ENCODE assay signal across 14 cellular contexts in genomic region chr2:96734899-96735585, GRCh38. TPM values are rescaled to one million over a fixed set of nuclear protein-coding genes. Genes with fewer than 3 reads are reported as not detected.
A peak's percentile ranks its signal among the peaks of the same experiment; 100 is the strongest.
DNase-seq lines count a peak whose midpoint lies in the region; ATAC-seq and TF ChIP-seq lines count a peak whose summit lies in the region.
"Had no signal": no experiment of that assay in that cellular context is flagged by ENCODE, and none has a peak within 500 bp of the region (broad histone marks: within the 10 kb centered on the region; RNA-seq: fewer than 3 reads in every experiment).

No MANE protein-coding gene starts in this region.

- H3K9me3 ChIP-seq in left ventricle myocardium inferior (replicated peaks) (no peaks in the 10 kb centered on the region), lower lobe of right lung (no peaks in the 10 kb centered on the region)

- H3K27me3 Mint-ChIP-seq in brain: peaks cover 7% of the 10 kb centered on the region
- no peaks in the 10 kb centered on the region for H3K27me3 Mint-ChIP-seq in activated naive CD8-positive, alpha-beta T cell treated with anti-CD3 and anti-CD28 coated beads for 36 hours
- H3K27me3 Mint-ChIP-seq: activated naive CD4-positive, alpha-beta T cell treated with anti-CD3 and anti-CD28 coated beads, Interleukin-2, amount 50 U/mL, for 24 hours had no signal

- intact Hi-C loops in left ventricle myocardium inferior (cut with micrococcal nuclease) (no loop called here), cardiac septum (cut with DNase I) (loop anchor here (5.0 kb wide), 1 partner anchor 113 kb away; no protein-coding TSS in a partner anchor), lower lobe of right lung (cut with DNase I) (no loop called here)

- no peak for ATAC-seq in lower lobe of right lung

- H3K4me3 Mint-ChIP-seq in brain: peak overlapping the region in 4 of 5 experiments; percentile 21 to 81 (median 62)
- no peak overlapping the region for H3K4me3 Mint-ChIP-seq in activated naive CD8-positive, alpha-beta T cell treated with anti-CD3 and anti-CD28 coated beads for 36 hours
- H3K4me3 Mint-ChIP-seq: activated naive CD4-positive, alpha-beta T cell treated with anti-CD3 and anti-CD28 coated beads, Interleukin-2, amount 50 U/mL, for 24 hours; HFFc6 had no signal

- H3K27ac ChIP-seq in left ventricle myocardium inferior (replicated peaks): peak overlapping the region; percentile 3
- H3K27ac ChIP-seq in lower lobe of right lung: peak overlapping the region; percentile 20
- H3K27ac ChIP-seq: parathyroid adenoma had no signal

- peaks cover 66% of the 10 kb centered on the region for H3K4me1 Mint-ChIP-seq in brain
- peaks cover 14% of the 10 kb centered on the region for H3K4me1 Mint-ChIP-seq in activated naive CD8-positive, alpha-beta T cell treated with anti-CD3 and anti-CD28 coated beads for 36 hours

- peaks cover 53% of the 10 kb centered on the region for H3K36me3 Mint-ChIP-seq in brain
- H3K36me3 Mint-ChIP-seq in activated naive CD8-positive, alpha-beta T cell treated with anti-CD3 and anti-CD28 coated beads for 36 hours: peaks cover 12% of the 10 kb centered on the region

- H3K4me1 ChIP-seq in left ventricle myocardium inferior (peaks cover 65% of the 10 kb centered on the region), lower lobe of right lung (peaks cover 44% of the 10 kb centered on the region)
- H3K4me1 ChIP-seq: parathyroid adenoma had no signal

- TF ChIP-seq CTCF in left ventricle myocardium inferior (IDR thresholded peaks at IDR 0.05; ENCODE audit: borderline replicate concordance) (no peak), brain (conservative IDR thresholded peaks at IDR 0.05) (no peak), lower lobe of right lung (IDR thresholded peaks at IDR 0.05) (no peak)

- H3K27ac Mint-ChIP-seq in brain: peak overlapping the region in 4 of 5 experiments; percentile 70 to 87 (median 80)
- H3K27ac Mint-ChIP-seq in activated naive CD8-positive, alpha-beta T cell treated with anti-CD3 and anti-CD28 coated beads for 36 hours: no peak overlapping the region
- H3K27ac Mint-ChIP-seq: activated naive CD4-positive, alpha-beta T cell treated with anti-CD3 and anti-CD28 coated beads, Interleukin-2, amount 50 U/mL, for 24 hours; HFFc6 had no signal

- no peak for DNase-seq in left ventricle myocardium inferior
- no peak for DNase-seq in cardiac septum (ENCODE audit: low spot score)
- no peak for DNase-seq in lower lobe of right lung
- DNase-seq in activated naive CD8-positive, alpha-beta T cell treated with anti-CD3 and anti-CD28 coated beads for 36 hours: no peak
- no peak for DNase-seq in activated naive CD4-positive, alpha-beta T cell (lab: John Stamatoyannopoulos, UW)
- no peak for DNase-seq in RKO (ENCODE audit: low spot score)
- no peak for DNase-seq in SW480 (ENCODE audit: low spot score)
- DNase-seq: glutamatergic neuron, HFFc6, NCI-H2227 treated with DMSO at 0.1 percent for 48 hours, SW 1271 had no signal

- H3K36me3 ChIP-seq in left ventricle myocardium inferior (peaks cover 57% of the 10 kb centered on the region), lower lobe of right lung (peaks cover 71% of the 10 kb centered on the region)

- H3K9me3 Mint-ChIP-seq in brain: no peaks in the 10 kb centered on the region
- H3K9me3 Mint-ChIP-seq in activated naive CD8-positive, alpha-beta T cell treated with anti-CD3 and anti-CD28 coated beads for 36 hours: no peaks in the 10 kb centered on the region
- H3K9me3 Mint-ChIP-seq: activated naive CD4-positive, alpha-beta T cell treated with anti-CD3 and anti-CD28 coated beads, Interleukin-2, amount 50 U/mL, for 24 hours; HFFc6 had no signal

- H3K4me3 ChIP-seq in left ventricle myocardium inferior: no peak overlapping the region
- H3K4me3 ChIP-seq in lower lobe of right lung: no peak overlapping the region

- H3K27me3 ChIP-seq in left ventricle myocardium inferior (ENCODE audit: low read depth): no peaks in the 10 kb centered on the region
- no peaks in the 10 kb centered on the region for H3K27me3 ChIP-seq in lower lobe of right lung (ENCODE audit: low read depth)

RNA-seq across cellular contexts. Expression of gene LMAN2L, which starts 4.8 kb away (rescaled TPM):
- total RNA-seq in left ventricle myocardium inferior (27.9 TPM), cardiac septum (17.0 TPM), lower lobe of right lung (20.9 TPM)
- polyA plus RNA-seq in brain (ENCODE audit: insufficient read depth, low read depth, low replicate concordance): 24.7 TPM
- total RNA-seq in activated naive CD8-positive, alpha-beta T cell treated with anti-CD3 and anti-CD28 coated beads for 36 hours: 1 to 10 TPM; 4.5 to 5.2 TPM

RNA-seq across cellular contexts. Expression of gene CNNM4, which starts 25.7 kb away (rescaled TPM):
- 28.9 TPM for total RNA-seq in left ventricle myocardium inferior
- total RNA-seq in cardiac septum: 36.8 TPM
- polyA plus RNA-seq in brain (ENCODE audit: insufficient read depth, low read depth, low replicate concordance): 6.3 TPM
- total RNA-seq in lower lobe of right lung: 15.7 TPM
- 1 to 10 TPM; 5.9 to 6.2 TPM for total RNA-seq in activated naive CD8-positive, alpha-beta T cell treated with anti-CD3 and anti-CD28 coated beads for 36 hours
